8 cellular contexts compared by ENCODE assay signal in the genomic region with DNA sequence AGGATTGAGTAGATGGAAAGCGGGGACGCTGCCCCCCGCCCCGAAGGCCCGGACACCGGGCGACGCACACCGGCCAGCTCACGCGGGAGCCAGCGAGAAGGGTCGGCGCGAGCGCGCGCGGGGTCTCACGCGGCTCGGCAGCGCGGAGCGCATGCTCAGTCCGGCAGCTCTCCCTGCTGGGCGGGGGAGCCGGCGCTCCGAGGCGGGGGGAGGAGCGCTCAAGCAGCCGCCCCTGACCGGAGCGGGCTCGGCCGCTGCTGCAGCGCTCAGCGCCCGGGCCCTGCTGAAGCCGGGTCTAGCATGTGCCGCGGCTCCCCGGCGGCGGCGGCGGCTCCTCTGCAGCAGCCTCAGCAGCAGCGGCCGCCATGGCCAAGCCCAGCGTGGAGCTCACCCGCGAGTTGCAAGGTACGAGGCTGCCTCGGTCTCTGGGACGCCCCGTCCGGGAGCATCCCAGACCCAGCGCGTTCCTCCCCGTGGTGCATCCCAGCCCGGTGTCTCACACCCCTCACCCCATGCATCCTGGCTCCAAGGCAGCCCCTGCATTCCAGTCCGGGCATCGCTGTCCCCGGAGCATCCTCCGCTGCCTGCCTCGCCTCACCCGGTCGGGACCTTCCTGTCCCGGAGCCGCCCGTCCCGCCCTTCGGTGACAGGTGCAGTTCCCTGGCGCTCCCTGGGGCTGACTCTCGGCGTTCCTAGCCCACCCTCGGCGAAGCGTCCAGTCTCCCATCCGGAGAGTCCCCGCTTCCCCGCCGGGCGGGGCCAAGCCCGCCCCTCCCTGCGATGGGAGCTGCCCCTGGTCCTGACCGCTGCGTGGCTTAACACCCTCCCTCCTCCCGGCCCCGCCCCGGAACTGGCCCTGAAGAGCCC. TPM values are rescaled to one million over a fixed set of nuclear protein-coding genes. Genes with fewer than 3 reads are reported as not detected.
A peak's percentile ranks its signal among the peaks of the same experiment; 100 is the strongest.
DNase-seq lines count a peak whose midpoint lies in the region; ATAC-seq and TF ChIP-seq lines count a peak whose summit lies in the region.

A gene with protein sequence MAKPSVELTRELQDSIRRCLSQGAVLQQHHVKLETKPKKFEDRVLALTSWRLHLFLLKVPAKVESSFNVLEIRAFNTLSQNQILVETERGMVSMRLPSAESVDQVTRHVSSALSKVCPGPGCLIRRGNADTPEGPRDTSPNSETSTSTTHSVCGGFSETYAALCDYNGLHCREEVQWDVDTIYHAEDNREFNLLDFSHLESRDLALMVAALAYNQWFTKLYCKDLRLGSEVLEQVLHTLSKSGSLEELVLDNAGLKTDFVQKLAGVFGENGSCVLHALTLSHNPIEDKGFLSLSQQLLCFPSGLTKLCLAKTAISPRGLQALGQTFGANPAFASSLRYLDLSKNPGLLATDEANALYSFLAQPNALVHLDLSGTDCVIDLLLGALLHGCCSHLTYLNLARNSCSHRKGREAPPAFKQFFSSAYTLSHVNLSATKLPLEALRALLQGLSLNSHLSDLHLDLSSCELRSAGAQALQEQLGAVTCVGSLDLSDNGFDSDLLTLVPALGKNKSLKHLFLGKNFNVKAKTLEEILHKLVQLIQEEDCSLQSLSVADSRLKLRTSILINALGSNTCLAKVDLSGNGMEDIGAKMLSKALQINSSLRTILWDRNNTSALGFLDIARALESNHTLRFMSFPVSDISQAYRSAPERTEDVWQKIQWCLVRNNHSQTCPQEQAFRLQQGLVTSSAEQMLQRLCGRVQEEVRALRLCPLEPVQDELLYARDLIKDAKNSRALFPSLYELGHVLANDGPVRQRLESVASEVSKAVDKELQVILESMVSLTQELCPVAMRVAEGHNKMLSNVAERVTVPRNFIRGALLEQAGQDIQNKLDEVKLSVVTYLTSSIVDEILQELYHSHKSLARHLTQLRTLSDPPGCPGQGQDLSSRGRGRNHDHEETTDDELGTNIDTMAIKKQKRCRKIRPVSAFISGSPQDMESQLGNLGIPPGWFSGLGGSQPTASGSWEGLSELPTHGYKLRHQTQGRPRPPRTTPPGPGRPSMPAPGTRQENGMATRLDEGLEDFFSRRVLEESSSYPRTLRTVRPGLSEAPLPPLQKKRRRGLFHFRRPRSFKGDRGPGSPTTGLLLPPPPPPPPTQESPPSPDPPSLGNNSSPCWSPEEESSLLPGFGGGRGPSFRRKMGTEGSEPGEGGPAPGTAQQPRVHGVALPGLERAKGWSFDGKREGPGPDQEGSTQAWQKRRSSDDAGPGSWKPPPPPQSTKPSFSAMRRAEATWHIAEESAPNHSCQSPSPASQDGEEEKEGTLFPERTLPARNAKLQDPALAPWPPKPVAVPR (N-terminal part only) (plus strand): TSS at position 221 of the 867 bp plus-strand sequence. CDS start 145 bp downstream, at position 366.

- intact Hi-C loops in mucosa of descending colon (cut with DNase I, micrococcal nuclease) = loop anchor here in 1 of 2 donors (10.0 kb wide), 1 partner anchor 53 kb away; no protein-coding TSS in a partner anchor

- TF ChIP-seq CTCF in epithelial cell of proximal tubule (conservative IDR thresholded peaks at IDR 0.05; ENCODE audit: low read depth, low read length) (no peak), mucosa of descending colon (IDR thresholded peaks at IDR 0.05) (no peak)

- peak; percentile 61 for ATAC-seq in GM19043 (IDR thresholded peaks at IDR 0.05; ENCODE audit: low read depth, unreplicated experiment)
- ATAC-seq in HG03432 (IDR thresholded peaks at IDR 0.05; ENCODE audit: unreplicated experiment) = peak; percentile 80
- ATAC-seq in mucosa of descending colon = peak; percentile 92
- peak; percentile 90 for ATAC-seq in stimulated activated memory B cell treated with anti-CD40 and anti-IgM and Interleukin-4, amounts not matched to agents 10 μg/mL and 1 μg/mL and 100 μg/mL, for 72 hours

- peak within 1 kb of the TSS; percentile 78 for H3K4me3 Mint-ChIP-seq in stimulated activated memory B cell treated with anti-CD40 and anti-IgM and Interleukin-4, amounts not matched to agents 10 μg/mL and 1 μg/mL and 100 μg/mL, for 72 hours

- peak within 1 kb of the TSS; percentile 90 for H3K27ac Mint-ChIP-seq in stimulated activated memory B cell treated with anti-CD40 and anti-IgM and Interleukin-4, amounts not matched to agents 10 μg/mL and 1 μg/mL and 100 μg/mL, for 72 hours

- peaks cover 44% of the 10 kb centered on the region for H3K4me1 Mint-ChIP-seq in stimulated activated memory B cell treated with anti-CD40 and anti-IgM and Interleukin-4, amounts not matched to agents 10 μg/mL and 1 μg/mL and 100 μg/mL, for 72 hours

- H3K4me1 ChIP-seq in mucosa of descending colon (ENCODE audit: low read depth) = peaks cover 9% of the 10 kb centered on the region

- H3K36me3 ChIP-seq in mucosa of descending colon (ENCODE audit: low read depth) = no peaks in the 10 kb centered on the region

- peaks cover 11% of the 10 kb centered on the region for H3K36me3 Mint-ChIP-seq in stimulated activated memory B cell treated with anti-CD40 and anti-IgM and Interleukin-4, amounts not matched to agents 10 μg/mL and 1 μg/mL and 100 μg/mL, for 72 hours

- H3K9me3 Mint-ChIP-seq in stimulated activated memory B cell treated with anti-CD40 and anti-IgM and Interleukin-4, amounts not matched to agents 10 μg/mL and 1 μg/mL and 100 μg/mL, for 72 hours = no peaks in the 10 kb centered on the region

- H3K9me3 ChIP-seq in mucosa of descending colon = no peaks in the 10 kb centered on the region

- H3K4me3 ChIP-seq in epithelial cell of proximal tubule (ENCODE audit: low read depth, low read length) = peak within 1 kb of the TSS; percentile 60
- H3K4me3 ChIP-seq in mucosa of descending colon = peak within 1 kb of the TSS; percentile 40

- DNase-seq in C1 segment of cervical spinal cord (lab: John Stamatoyannopoulos, UW) (peak in 12 of 14 donors; percentile 26 to 80 (median 64)), NCI-H82 (lab: John Stamatoyannopoulos, UW) (peak; percentile 77), activated T-cell treated with anti-CD3 and anti-CD28 coated beads for 24 hours (ENCODE audit: low read depth) (peak; percentile 55), epithelial cell of proximal tubule (ENCODE audit: low read depth) (no peak), mucosa of descending colon (peak; percentile 68 to 81 (median 76))

- H3K27me3 Mint-ChIP-seq in stimulated activated memory B cell treated with anti-CD40 and anti-IgM and Interleukin-4, amounts not matched to agents 10 μg/mL and 1 μg/mL and 100 μg/mL, for 72 hours = no peaks in the 10 kb centered on the region

RNA-seq across cellular contexts. Expression of the gene that starts here (rescaled TPM):
- total RNA-seq in epithelial cell of proximal tubule (0.07 TPM in 1 of 2 replicates, not detected in the other), mucosa of descending colon (1 to 10 TPM; 1.4 to 2.7 (median 1.5) TPM)
